Comparison of ENCODE assay signal across 2 cellular contexts in genomic region chr7:106625678-106626301, GRCh38.
TF ChIP-seq lines count a peak whose summit lies in the region.

No MANE protein-coding gene starts in this region.

TF ChIP-seq in IMR-90, 13 proteins besides CTCF, POLR2A, EP300 and RAD21:
- TF ChIP-seq CHD1 (IDR thresholded peaks at IDR 0.05; ENCODE audit: low read depth, low read length) (no peak), RCOR1 (IDR thresholded peaks at IDR 0.05; ENCODE audit: insufficient replicate concordance, low read length) (no peak), CEBPB (IDR thresholded peaks at IDR 0.05; ENCODE audit: low read depth, low read length) (no peak), RFX5 (IDR thresholded peaks at IDR 0.05; ENCODE audit: low read depth, low read length) (no peak), SMC3 (IDR thresholded peaks at IDR 0.05; ENCODE audit: low read depth, low read length) (no peak), MAFK (IDR thresholded peaks at IDR 0.05; ENCODE audit: low read depth, low read length) (no peak), MAZ (IDR thresholded peaks at IDR 0.05; ENCODE audit: borderline replicate concordance, low read depth, low read length) (no peak), FOS (IDR thresholded peaks at IDR 0.05; ENCODE audit: low read depth, low read length) (no peak), MXI1 (IDR thresholded peaks at IDR 0.05; ENCODE audit: borderline replicate concordance, low read depth, low read length) (no peak), USF2 (IDR thresholded peaks at IDR 0.05; ENCODE audit: low read depth, low read length) (no peak), ELK1 (IDR thresholded peaks at IDR 0.05; ENCODE audit: borderline replicate concordance, low read depth, low read length) (no peak), NFE2L2 (IDR thresholded peaks at IDR 0.05; ENCODE audit: low read depth, low read length) (no peak), BHLHE40 (IDR thresholded peaks at IDR 0.05; ENCODE audit: low read depth, low read length) (no peak)
TF ChIP-seq in IMR-90: peak in this region for 0.

TF ChIP-seq in H1, 55 proteins besides CTCF, POLR2A, EP300 and RAD21:
- TF ChIP-seq ATF3 (IDR thresholded peaks at IDR 0.05; ENCODE audit: insufficient read depth, low read depth, low read length) (no peak), GABPA (IDR thresholded peaks at IDR 0.05; ENCODE audit: borderline replicate concordance, insufficient read depth, low read length) (no peak), SUZ12 (IDR thresholded peaks at IDR 0.05; ENCODE audit: low read length) (no peak), PHF8 (conservative IDR thresholded peaks at IDR 0.05; ENCODE audit: low read depth, low read length) (no peak), TBP (IDR thresholded peaks at IDR 0.05; ENCODE audit: low read depth, low read length) (no peak), RXRA (IDR thresholded peaks at IDR 0.05; ENCODE audit: insufficient read depth, low read depth, low read length) (no peak), HDAC6 (IDR thresholded peaks at IDR 0.05; ENCODE audit: low read depth, low read length) (no peak), KDM1A (IDR thresholded peaks at IDR 0.05; ENCODE audit: borderline replicate concordance, low read length) (no peak), CBX5 (IDR thresholded peaks at IDR 0.05; ENCODE audit: low read depth, low read length) (no peak), BCL11A (IDR thresholded peaks at IDR 0.05; ENCODE audit: low read depth in 2 of 2, low read length in 2 of 2) (no peak)
